ENCODE assay signal across 15 cellular contexts in the genomic region with DNA sequence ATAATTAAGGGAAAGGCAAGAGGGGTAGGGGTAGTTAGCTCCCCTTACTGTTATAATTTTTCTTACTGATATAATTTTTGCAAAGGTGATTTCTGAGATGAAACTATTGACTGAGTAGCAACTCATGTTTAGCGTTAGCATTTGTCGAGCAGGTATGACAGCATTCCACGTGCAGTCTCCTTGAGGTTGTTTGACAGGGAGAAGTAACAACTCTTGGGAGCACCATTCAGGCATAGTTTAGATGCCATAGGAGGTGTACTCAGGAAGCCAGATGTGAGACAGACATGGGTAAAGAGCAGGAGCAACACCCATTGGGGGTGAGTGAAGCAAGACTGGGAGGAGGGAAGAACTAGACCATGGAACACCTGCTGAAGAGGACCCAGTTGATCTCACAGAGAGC.
DNase-seq lines count a peak whose midpoint lies in the region; ATAC-seq and TF ChIP-seq lines count a peak whose summit lies in the region.
"Had no signal": no experiment of that assay in that cellular context is flagged by ENCODE, and none has a peak within 500 bp of the region (broad histone marks: within the 10 kb centered on the region; RNA-seq: fewer than 3 reads in every experiment).

No MANE protein-coding gene starts in this region.

- intact Hi-C loops in Calu3 (cut with micrococcal nuclease; ENCODE audit: unreplicated experiment), result loop anchor here (10.0 kb wide), 1 partner anchor 783 kb away; no protein-coding TSS in a partner anchor

- TF ChIP-seq CTCF in Calu3 (IDR thresholded peaks at IDR 0.05; ENCODE audit: unreplicated experiment), result no peak

- peaks cover 3 to 25% (median 16%) of the 10 kb centered on the region in 4 donors for H3K4me1 Mint-ChIP-seq in CD4-positive, CD25-positive, alpha-beta regulatory T cell
- peaks cover 52% of the 10 kb centered on the region for H3K4me1 Mint-ChIP-seq in Calu3 (ENCODE audit: low read depth, unreplicated experiment)

- no peak overlapping the region for H3K18ac ChIP-seq in trophoblast cell (ENCODE audit: low read length)

- CTCF ChIA-PET in Calu3 (lab: Charles Lee), result no interaction called here

- no peak overlapping the region for H2BK120ac ChIP-seq in trophoblast cell (ENCODE audit: insufficient read depth, low read length, poor library complexity)

- BruUV-seq in Calu3 (replicated peaks; lab: Mats Ljungman, UMichigan), result no TSS peak

- H3K36me3 ChIP-seq in CD4-positive, CD25-positive, alpha-beta regulatory T cell (ENCODE audit: control insufficient read depth, insufficient read depth, low read length), result no peaks in the 10 kb centered on the region
- H3K36me3 ChIP-seq in trophoblast cell (ENCODE audit: control insufficient read depth in 1 of 2, insufficient read depth in 2 of 2, low read length in 2 of 2), result no peaks in the 10 kb centered on the region
- H3K36me3 ChIP-seq: BE2C, SJSA1 had no signal

- no peak overlapping the region for H3K9ac ChIP-seq in trophoblast cell (ENCODE audit: low read length)

- H3K4me2 ChIP-seq in trophoblast cell (ENCODE audit: low read length), result no peak overlapping the region

- H3K36me3 Mint-ChIP-seq in CD4-positive, CD25-positive, alpha-beta regulatory T cell, result peaks cover 5% of the 10 kb centered on the region
- H3K36me3 Mint-ChIP-seq in Calu3 (ENCODE audit: insufficient read depth, unreplicated experiment), result peaks cover 3% of the 10 kb centered on the region

- H3K23ac ChIP-seq in trophoblast cell (ENCODE audit: low read length), result no peak overlapping the region

- no peak overlapping the region for H2AK5ac ChIP-seq in trophoblast cell (ENCODE audit: low read length)

- no peak overlapping the region for H3K4me3 ChIP-seq in CD4-positive, CD25-positive, alpha-beta regulatory T cell (ENCODE audit: low read depth, low read length)
- H3K4me3 ChIP-seq in trophoblast cell (ENCODE audit: low read depth, low read length), result no peak overlapping the region
- H3K4me3 ChIP-seq: SJSA1 had no signal

- H2AFZ ChIP-seq in trophoblast cell (ENCODE audit: insufficient read depth, low read length, poor library complexity), result no peak overlapping the region

- no peak overlapping the region for H2BK5ac ChIP-seq in trophoblast cell (ENCODE audit: low read depth, low read length, poor library complexity)

- peaks cover 20% of the 10 kb centered on the region for H3K79me1 ChIP-seq in trophoblast cell (ENCODE audit: low read length)

- no peak overlapping the region for H3K27ac ChIP-seq in CD4-positive, CD25-positive, alpha-beta regulatory T cell (ENCODE audit: insufficient read depth, low read length, poor library complexity, severe bottlenecking)
- H3K27ac ChIP-seq in epithelial cell of prostate (peak overlapping the region; percentile 49), trophoblast cell (ENCODE audit: low read depth, low read length) (no peak overlapping the region)
- H3K27ac ChIP-seq: SJSA1 had no signal

- peak overlapping the region; percentile 53 for H4K91ac ChIP-seq in trophoblast cell (ENCODE audit: low read depth, low read length)

- no CpG with 5 or more reads among the region's 3 CpGs for WGBS in trophoblast cell (ENCODE audit: extremely low coverage, insufficient coverage, insufficient read length)

- H3K79me2 ChIP-seq in trophoblast cell (ENCODE audit: control insufficient read depth, insufficient read depth, low read length, poor library complexity), result peaks cover 3% of the 10 kb centered on the region

- peaks cover 12% of the 10 kb centered on the region for H3K4me1 ChIP-seq in CD4-positive, CD25-positive, alpha-beta regulatory T cell (ENCODE audit: control insufficient read depth, insufficient read depth, low read length, poor library complexity, severe bottlenecking)
- peaks cover 14 to 21% of the 10 kb centered on the region in 2 experiments for H3K4me1 ChIP-seq in trophoblast cell (ENCODE audit: control insufficient read depth in 1 of 2, insufficient read depth in 2 of 2, low read length in 2 of 2)
- H3K4me1 ChIP-seq: BE2C had no signal

- DNase-seq in CD4-positive, CD25-positive, alpha-beta regulatory T cell, result no peak
- DNase-seq in Calu3, result no peak
- DNase-seq in epithelial cell of prostate (ENCODE audit: low read depth, low spot score), result no peak
- peak; percentile 94 to 97 for DNase-seq in trophoblast cell
- no peak for DNase-seq in mucosa of gallbladder (ENCODE audit: low spot score)
- DNase-seq in NCI-H526 treated with DMSO at 0.1 percent for 48 hours (lab: John Stamatoyannopoulos, UW), result no peak
- DNase-seq: BE2C; CD8-positive, alpha-beta memory T cell; DMS 273 treated with DMSO at 0.1 percent for 48 hours; Karpas-422; NCI-H1105 treated with DMSO at 0.1 percent for 48 hours; NCI-H187 treated with DMSO at 0.1 percent for 48 hours; NCI-H2171 had no signal

- H3K9me3 ChIP-seq in CD4-positive, CD25-positive, alpha-beta regulatory T cell (ENCODE audit: control insufficient read depth in 2 of 2, low read length in 2 of 2), result no peaks in the 10 kb centered on the region
- no peaks in the 10 kb centered on the region for H3K9me3 ChIP-seq in trophoblast cell (ENCODE audit: insufficient read depth, low read depth, low read length)
- H3K9me3 ChIP-seq: BE2C, SJSA1 had no signal

- H3K27me3 Mint-ChIP-seq in CD4-positive, CD25-positive, alpha-beta regulatory T cell, result no peaks in the 10 kb centered on the region
- no peaks in the 10 kb centered on the region for H3K27me3 Mint-ChIP-seq in Calu3 (ENCODE audit: unreplicated experiment)
- H3K27me3 Mint-ChIP-seq: CD8-positive, alpha-beta memory T cell had no signal

- no peak overlapping the region for H4K8ac ChIP-seq in trophoblast cell (ENCODE audit: low read depth, low read length)

- H3K27ac Mint-ChIP-seq in CD4-positive, CD25-positive, alpha-beta regulatory T cell, result peak overlapping the region in 2 of 3 donors; percentile 59 to 64
- H3K27ac Mint-ChIP-seq in Calu3 (ENCODE audit: unreplicated experiment), result peak overlapping the region; percentile 17

- H3K27me3 ChIP-seq in CD4-positive, CD25-positive, alpha-beta regulatory T cell (ENCODE audit: control insufficient read depth, insufficient read depth, low read length), result no peaks in the 10 kb centered on the region
- no peaks in the 10 kb centered on the region for H3K27me3 ChIP-seq in trophoblast cell (ENCODE audit: insufficient read depth, low read length)
- H3K27me3 ChIP-seq: BE2C, SJSA1 had no signal

- H3K4ac ChIP-seq in trophoblast cell (ENCODE audit: low read depth, low read length), result no peak overlapping the region

- ATAC-seq in CD4-positive, CD25-positive, alpha-beta regulatory T cell (ENCODE audit: low read depth in 2 of 2), result no peak
- no peak for ATAC-seq in HG03439 (IDR thresholded peaks at IDR 0.05; ENCODE audit: unreplicated experiment)

- peaks cover 0 to 5% (median 0%) of the 10 kb centered on the region in 7 donors for H3K9me3 Mint-ChIP-seq in CD4-positive, CD25-positive, alpha-beta regulatory T cell
- no peaks in the 10 kb centered on the region for H3K9me3 Mint-ChIP-seq in Calu3 (ENCODE audit: low read depth, unreplicated experiment)
- H3K9me3 Mint-ChIP-seq: CD8-positive, alpha-beta memory T cell had no signal

- no peak overlapping the region for H3K14ac ChIP-seq in trophoblast cell (ENCODE audit: low read length)

- H4K12ac ChIP-seq in trophoblast cell (ENCODE audit: low read depth, low read length), result no peak overlapping the region

- H2BK12ac ChIP-seq in trophoblast cell (ENCODE audit: low read length), result no peak overlapping the region

- no peak overlapping the region for H3K4me3 Mint-ChIP-seq in CD4-positive, CD25-positive, alpha-beta regulatory T cell
- H3K4me3 Mint-ChIP-seq in Calu3 (ENCODE audit: low read depth, unreplicated experiment), result no peak overlapping the region
- H3K4me3 Mint-ChIP-seq: CD8-positive, alpha-beta memory T cell had no signal

Comparison
In these comparisons a context has a peak if more than half of its experiments do, and no peak if none do; other contexts are left out.
1. DNase-seq: peak in trophoblast cell (2 of 2); none in CD4-positive, CD25-positive, alpha-beta regulatory T cell (0 of 3), Calu3 (single experiment), epithelial cell of prostate (single experiment), mucosa of gallbladder (single experiment) and NCI-H526 treated with DMSO at 0.1 percent for 48 hours (single experiment).